ENCODE assay signal across 22 cellular contexts in genomic region chr7:153354071-153354470, GRCh38.
"Had no signal": no experiment of that assay in that cellular context is flagged by ENCODE, and none has a peak within 500 bp of the region (broad histone marks: within the 10 kb centered on the region; RNA-seq: fewer than 3 reads in every experiment).

No MANE protein-coding gene starts in this region.

- H3K4me1 ChIP-seq: breast epithelium, colonic mucosa, left ventricle myocardium inferior, right lobe of liver, transverse colon had no signal

- H3K27me3 ChIP-seq: breast epithelium, colonic mucosa, esophagus muscularis mucosa, right lobe of liver, transverse colon had no signal

- H3K9me3 ChIP-seq: breast epithelium, colonic mucosa, esophagus muscularis mucosa, left ventricle myocardium inferior, right lobe of liver, transverse colon had no signal

- H3K4me1 Mint-ChIP-seq: activated B cell treated with CpG ODN at 0.5 μM for 24 hours; activated naive CD8-positive, alpha-beta T cell treated with anti-CD3 and anti-CD28 coated beads for 36 hours; naive thymus-derived CD4-positive, alpha-beta T cell; neural crest cell; stimulated activated naive B cell treated with anti-CD40 and anti-IgM and Interleukin-4, amounts not matched to agents 10 μg/mL and 1 μg/mL and 100 μg/mL, for 72 hours had no signal

- H3K27ac ChIP-seq: breast epithelium, colonic mucosa, esophagus muscularis mucosa, left ventricle myocardium inferior, right lobe of liver, skin epidermis, transverse colon had no signal

- ATAC-seq: naive thymus-derived CD4-positive, alpha-beta T cell; right lobe of liver; stimulated activated naive B cell treated with anti-CD40 and anti-IgM and Interleukin-4, amounts not matched to agents 10 μg/mL and 1 μg/mL and 100 μg/mL, for 72 hours had no signal

- H3K27ac Mint-ChIP-seq: activated B cell treated with CpG ODN at 0.5 μM for 24 hours; activated CD4-positive, alpha-beta memory T cell treated with anti-CD3 and anti-CD28 coated beads for 36 hours; activated naive CD8-positive, alpha-beta T cell treated with anti-CD3 and anti-CD28 coated beads for 36 hours; naive thymus-derived CD4-positive, alpha-beta T cell; stimulated activated naive B cell treated with anti-CD40 and anti-IgM and Interleukin-4, amounts not matched to agents 10 μg/mL and 1 μg/mL and 100 μg/mL, for 72 hours had no signal

- H3K9me3 Mint-ChIP-seq: activated CD4-positive, alpha-beta memory T cell treated with anti-CD3 and anti-CD28 coated beads for 36 hours; activated naive CD8-positive, alpha-beta T cell treated with anti-CD3 and anti-CD28 coated beads for 36 hours had no signal

- H3K36me3 ChIP-seq: breast epithelium, colonic mucosa, esophagus muscularis mucosa, left ventricle myocardium inferior, right lobe of liver, transverse colon had no signal

- H3K4me3 ChIP-seq: breast epithelium, colonic mucosa, esophagus muscularis mucosa, left ventricle myocardium inferior, right lobe of liver, skin epidermis, transverse colon had no signal

- DNase-seq: activated B cell treated with CpG ODN at 0.5 μM for 24 hours; activated CD4-positive, alpha-beta memory T cell treated with anti-CD3 and anti-CD28 coated beads for 36 hours; activated CD4-positive, alpha-beta T cell treated with anti-CD3 and anti-CD28 coated beads for 4 hours; activated naive CD4-positive, alpha-beta T cell treated with Interleukin-2 at 50 U/mL for 16 hours; activated naive CD8-positive, alpha-beta T cell treated with anti-CD3 and anti-CD28 coated beads for 36 hours; activated T-cell treated with anti-CD3 and anti-CD28 coated beads, Interleukin-2, amount 50 U/mL, for 48 hours; colonic mucosa; hippocampal formation; kidney glomerular epithelial cell; left ventricle myocardium inferior; naive thymus-derived CD4-positive, alpha-beta T cell; occipital lobe; right lobe of liver; stimulated activated CD4-positive, alpha-beta T cell treated with anti-CD3 and anti-CD28 coated beads, Interleukin-15, amount 100 ng/mL, for 24 hours; stimulated activated CD4-positive, alpha-beta T cell treated with anti-CD3 and anti-CD28 coated beads, Interleukin-2, amount 100 ng/mL, for 48 hours; stimulated activated CD8-positive, alpha-beta memory T cell treated with anti-CD3 and anti-CD28 coated beads, Interleukin-4, amount 100 ng/mL, for 48 hours; stimulated activated naive B cell treated with anti-CD40 and anti-IgM and Interleukin-4, amounts not matched to agents 10 μg/mL and 1 μg/mL and 100 μg/mL, for 72 hours; transverse colon had no signal

- H3K36me3 Mint-ChIP-seq: activated CD4-positive, alpha-beta memory T cell treated with anti-CD3 and anti-CD28 coated beads for 36 hours; activated naive CD8-positive, alpha-beta T cell treated with anti-CD3 and anti-CD28 coated beads for 36 hours; naive thymus-derived CD4-positive, alpha-beta T cell; stimulated activated naive B cell treated with anti-CD40 and anti-IgM and Interleukin-4, amounts not matched to agents 10 μg/mL and 1 μg/mL and 100 μg/mL, for 72 hours had no signal

- H3K27me3 Mint-ChIP-seq: activated B cell treated with CpG ODN at 0.5 μM for 24 hours; activated CD4-positive, alpha-beta memory T cell treated with anti-CD3 and anti-CD28 coated beads for 36 hours; naive thymus-derived CD4-positive, alpha-beta T cell; stimulated activated naive B cell treated with anti-CD40 and anti-IgM and Interleukin-4, amounts not matched to agents 10 μg/mL and 1 μg/mL and 100 μg/mL, for 72 hours had no signal

- H3K4me3 Mint-ChIP-seq: activated B cell treated with CpG ODN at 0.5 μM for 24 hours; activated CD4-positive, alpha-beta memory T cell treated with anti-CD3 and anti-CD28 coated beads for 36 hours; activated naive CD8-positive, alpha-beta T cell treated with anti-CD3 and anti-CD28 coated beads for 36 hours; naive thymus-derived CD4-positive, alpha-beta T cell; neural crest cell; stimulated activated naive B cell treated with anti-CD40 and anti-IgM and Interleukin-4, amounts not matched to agents 10 μg/mL and 1 μg/mL and 100 μg/mL, for 72 hours had no signal
